In the genomic region with DNA sequence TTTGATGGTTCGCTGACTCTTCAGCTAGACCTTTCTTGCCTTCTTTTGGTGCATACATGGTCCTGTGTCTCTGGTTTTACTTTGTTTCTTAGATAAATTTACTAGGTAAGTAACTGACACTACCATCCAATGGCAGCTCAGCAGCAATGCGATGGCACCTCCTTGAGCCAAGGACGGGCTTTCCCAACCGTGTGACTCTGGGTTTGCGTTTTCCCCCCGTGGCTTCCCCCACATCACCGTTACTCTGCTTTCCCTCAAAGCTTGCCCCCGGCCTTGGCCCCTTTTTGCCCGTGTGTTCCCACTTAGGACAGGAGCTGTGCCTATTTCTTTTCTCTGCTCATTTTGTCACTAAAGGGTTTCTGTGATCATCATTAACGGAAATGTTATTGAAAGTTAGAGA, we compare ENCODE assay signal across 17 cellular contexts. TPM values are rescaled to one million over a fixed set of nuclear protein-coding genes. Genes with fewer than 3 reads are reported as not detected.
DNase-seq lines count a peak whose midpoint lies in the region; ATAC-seq, FAIRE-seq and TF ChIP-seq lines count a peak whose summit lies in the region.
"Had no signal": no experiment of that assay in that cellular context is flagged by ENCODE, and none has a peak within 500 bp of the region (broad histone marks: within the 10 kb centered on the region; RNA-seq: fewer than 3 reads in every experiment).

No MANE protein-coding gene starts in this region.

- H3K9me1 ChIP-seq in K562 (ENCODE audit: control insufficient read depth, insufficient read depth, low read length), result peaks cover 7% of the 10 kb centered on the region

- TF ChIP-seq POLR2A in K562 (conservative IDR thresholded peaks at IDR 0.05) (no peak), HepG2 (IDR thresholded peaks at IDR 0.05; ENCODE audit: insufficient read depth in 1 of 2, low read depth in 2 of 2, low read length in 2 of 2) (no peak), sigmoid colon (IDR thresholded peaks at IDR 0.05) (no peak)

- H3K36me3 ChIP-seq in K562 (ENCODE audit: control insufficient read depth, insufficient read depth, low read length), result peaks cover 14% of the 10 kb centered on the region; the same call in 1 of the 3 replicates
- peaks cover 15 to 41% of the 10 kb centered on the region in 2 experiments for H3K36me3 ChIP-seq in HepG2 (replicated peaks in 1 of 2; ENCODE audit: control insufficient read depth in 1 of 2, insufficient read depth in 2 of 2, low read length in 2 of 2)
- peaks cover 0 to 23% (median 4%) of the 10 kb centered on the region in 4 donors for H3K36me3 ChIP-seq in sigmoid colon
- H3K36me3 ChIP-seq in BE2C, result no peaks in the 10 kb centered on the region; the same call in 1 of the 2 replicates

- no peak for TF ChIP-seq RAD21 in K562 (CRISPR knock-in tag; conservative IDR thresholded peaks at IDR 0.05 in 1 of 2, IDR thresholded peaks at IDR 0.05 in 1 of 2)
- no peak for TF ChIP-seq RAD21 in HepG2 (CRISPR knock-in tag; IDR thresholded peaks at IDR 0.05)

- POLR2A ChIA-PET in K562 (lab: Yijun Ruan, JAX) (interaction anchor here (1.3 kb wide), 1 partner anchor 12 kb away, joined by 4 read pairs; no protein-coding TSS in a partner anchor), HepG2 (lab: Yijun Ruan, JAX) (interaction anchor here (1.3 to 3.5 kb wide), 4 partner anchors 29 to 65 kb away, joined by 3 to 22 read pairs (median 12); a partner anchor contains a TSS)

- H3K27ac ChIP-seq in K562 (ENCODE audit: extremely low read depth, low read depth, low read length) (no peak overlapping the region), HepG2 (ENCODE audit: extremely low read length, insufficient read depth, low read length) (peak overlapping the region; percentile 40), sigmoid colon (no peak overlapping the region)
- H3K27ac ChIP-seq: PC-9, SJSA1 had no signal

- H3K9ac ChIP-seq in K562 (ENCODE audit: insufficient read depth in 1 of 2, low read depth in 2 of 2, low read length in 2 of 2) (no peak overlapping the region), HepG2 (ENCODE audit: insufficient read depth, low read depth, low read length) (no peak overlapping the region)

- ATAC-seq in K562 (no peak), HepG2 (no peak), GM18870 (IDR thresholded peaks at IDR 0.05; ENCODE audit: unreplicated experiment) (no peak)

- no TSS peak for BruUV-seq in K562 (replicated peaks; lab: Mats Ljungman, UMichigan)
- BruUV-seq in HepG2 (replicated peaks; lab: Mats Ljungman, UMichigan), result no TSS peak

- H3K9me3 ChIP-seq in K562 (replicated peaks; ENCODE audit: control insufficient read depth, insufficient read depth, low read depth, low read length), result no peaks in the 10 kb centered on the region
- no peaks in the 10 kb centered on the region for H3K9me3 ChIP-seq in HepG2 (ENCODE audit: low read length)
- no peaks in the 10 kb centered on the region for H3K9me3 ChIP-seq in sigmoid colon
- no peaks in the 10 kb centered on the region for H3K9me3 ChIP-seq in BE2C
- H3K9me3 ChIP-seq: A549, Caco-2, SJSA1 had no signal

- H3K79me2 ChIP-seq in K562 (ENCODE audit: control insufficient read depth, insufficient read depth, low read length) (no peaks in the 10 kb centered on the region; the same call in 1 of the 3 replicates), HepG2 (ENCODE audit: insufficient read depth, low read length) (peaks cover 17% of the 10 kb centered on the region)

- H3K4me1 ChIP-seq in K562 (replicated peaks in 1 of 2; ENCODE audit: control insufficient read depth in 2 of 2, insufficient read depth in 2 of 2, low read length in 2 of 2), result peaks cover 5 to 15% of the 10 kb centered on the region in 2 experiments; a peak in 3 of 5 replicates
- peaks cover 77% of the 10 kb centered on the region for H3K4me1 ChIP-seq in HepG2 (ENCODE audit: insufficient read depth, low read length)
- H3K4me1 ChIP-seq in sigmoid colon, result peaks cover 0 to 11% (median under 1%) of the 10 kb centered on the region in 4 donors
- H3K4me1 ChIP-seq in BE2C, result no peaks in the 10 kb centered on the region
- H3K4me1 ChIP-seq: Caco-2 had no signal

- no peak for FAIRE-seq in K562 (lab: Jason Lieb, UNC)
- no peak for FAIRE-seq in HepG2 (lab: Jason Lieb, UNC)
- FAIRE-seq: A549 had no signal

- TF ChIP-seq EP300 in K562 (IDR thresholded peaks at IDR 0.05; ENCODE audit: low read length) (no peak), HepG2 (IDR thresholded peaks at IDR 0.05; ENCODE audit: low read depth in 2 of 2, low read length in 2 of 2) (no peak), HepG2 (CRISPR knock-in tag; IDR thresholded peaks at IDR 0.05; ENCODE audit: borderline replicate concordance) (no peak), sigmoid colon (IDR thresholded peaks at IDR 0.05) (no peak)

- in situ Hi-C loops in K562 (cut with MboI) (no loop called here), HepG2 (cut with HindIII; ENCODE audit: extremely low pct_ligation_motif_present, low pct_unique_long_range_greater_than_20kb) (no loop called here)

- DNase-seq in D341Med (ENCODE audit: low spot score), result peak; percentile 17
- no peak for DNase-seq in K562 (ENCODE audit: extremely low read depth in 1 of 4, low spot score in 3 of 4)
- DNase-seq in HepG2 (ENCODE audit: low spot score), result no peak
- DNase-seq in sigmoid colon, result peak; percentile 38
- no peak for DNase-seq in NCI-H146 treated with DMSO at 0.1 percent for 48 hours (lab: John Stamatoyannopoulos, UW; ENCODE audit: unreplicated experiment)
- no peak for DNase-seq in BE2C
- DNase-seq: DMS79 treated with DMSO at 0.1 percent for 48 hours, GF-D8, MV-4-11, NCI-H1436 treated with DMSO at 0.1 percent for 48 hours, NCI-H2107, NCI-H774 had no signal

- H2AFZ ChIP-seq in K562 (ENCODE audit: low read depth, low read length), result no peak overlapping the region
- no peak overlapping the region for H2AFZ ChIP-seq in HepG2 (ENCODE audit: low read length)
- H2AFZ ChIP-seq: PC-9 had no signal

- H3K4me2 ChIP-seq in K562 (ENCODE audit: insufficient read depth, low read length) (no peak overlapping the region), HepG2 (ENCODE audit: low read depth, low read length) (no peak overlapping the region)

- no peak overlapping the region for H3K4me3 ChIP-seq in K562
- H3K4me3 ChIP-seq in HepG2 (replicated peaks in 1 of 3; ENCODE audit: insufficient read depth in 1 of 3, low read depth in 2 of 3, low read length in 3 of 3), result no peak overlapping the region
- H3K4me3 ChIP-seq in sigmoid colon, result no peak overlapping the region
- H3K4me3 ChIP-seq in BE2C (ENCODE audit: low read depth, low read length), result no peak overlapping the region
- H3K4me3 ChIP-seq: A549, PC-9, SJSA1 had no signal

- intact Hi-C loops in K562 (cut with micrococcal nuclease), result no loop called here
- intact Hi-C loops in HepG2 (cut with micrococcal nuclease; ENCODE audit: unreplicated experiment), result no loop called here
- intact Hi-C loops in sigmoid colon (cut with DNase I), result no loop called here

- TF ChIP-seq CTCF in K562 (IDR thresholded peaks at IDR 0.05 in 2 of 3, conservative IDR thresholded peaks at IDR 0.05 in 1 of 3; ENCODE audit: insufficient read depth in 2 of 3, low read depth in 1 of 3, low read length in 3 of 3), result no peak
- no peak for TF ChIP-seq CTCF in HepG2 (CRISPR knock-in tag; IDR thresholded peaks at IDR 0.05)
- TF ChIP-seq CTCF in sigmoid colon (IDR thresholded peaks at IDR 0.05), result no peak
- no peak for TF ChIP-seq CTCF in BE2C (IDR thresholded peaks at IDR 0.05; ENCODE audit: low read depth, low read length)

- 67% methylated on average over 10 of the region's 10 CpGs for WGBS in K562 (ENCODE audit: insufficient coverage, low coverage, missing lambda C conversion rate)
- 98% methylated on average over 10 of the region's 10 CpGs for WGBS in HepG2 (ENCODE audit: low lambda C conversion rate)
- 86 to 89% methylated on average over 10 of the region's 10 CpGs for WGBS in sigmoid colon, 2 donors

- H3K27me3 ChIP-seq in K562 (ENCODE audit: control insufficient read depth in 2 of 2, insufficient read depth in 2 of 2, low read length in 2 of 2) (no peaks in the 10 kb centered on the region), HepG2 (ENCODE audit: control insufficient read depth in 1 of 2, insufficient read depth in 2 of 2, low read length in 2 of 2) (no peaks in the 10 kb centered on the region), sigmoid colon (no peaks in the 10 kb centered on the region), BE2C (no peaks in the 10 kb centered on the region)
- H3K27me3 ChIP-seq: SJSA1 had no signal

- CTCF ChIA-PET in K562 (lab: Yijun Ruan, JAX; ENCODE audit: low intra/inter-chr PET ratio) (interaction anchor here (0.6 kb wide), 1 partner anchor 45 kb away, joined by 3 read pairs; no protein-coding TSS in a partner anchor), HepG2 (lab: Yijun Ruan, JAX; ENCODE audit: low intra/inter-chr PET ratio, low total read pairs) (interaction anchor here (1.0 to 1.3 kb wide), 2 partner anchors 45 to 65 kb away, joined by 3 to 4 read pairs; no protein-coding TSS in a partner anchor)

- H4K20me1 ChIP-seq in K562 (replicated peaks; ENCODE audit: control insufficient read depth, insufficient read depth, low read length) (peaks cover 14% of the 10 kb centered on the region; the same call in 1 of the 2 replicates), HepG2 (ENCODE audit: insufficient read depth, low read length) (no peaks in the 10 kb centered on the region)

RNA-seq across cellular contexts. Expression of a gene that starts 41.5 kb away (rescaled TPM):
- 31.5 and 43.3 TPM in 2 replicates for total RNA-seq in K562 (2011; cell fraction: chromatin; rRNA removed; ENCODE audit: low replicate concordance)
- 21.1 and 22.2 TPM in 2 replicates for total RNA-seq in K562 (2011; cell fraction: nucleolus; rRNA removed)
- total RNA-seq in K562 (2011; cell fraction: nucleoplasm; rRNA removed), result 21.2 and 22.4 TPM in 2 replicates
- total RNA-seq in K562 (2014; rRNA removed) (5.2 and 8.2 TPM in 2 replicates), K562 (2014; rRNA removed; fragmentation: Illumina TruSeq; extraction: Trizol) (1.9 and 2.4 TPM in 2 replicates), K562 (2015; rRNA removed; fragmentation: Illumina TruSeq; extraction: Trizol) (3.1 and 3.3 TPM in 2 replicates), K562 (2021) (11.5 and 12.6 TPM in 2 replicates), HepG2 (2016; rRNA removed; fragmentation: Illumina TruSeq; extraction: Trizol) (17.3 and 17.6 TPM in 2 replicates), sigmoid colon (10 to 100 TPM; 13.6 to 14.3 (median 13.8) TPM)
- polyA plus RNA-seq in K562 (2011; rRNA removed) (7.5 and 10.0 TPM in 2 replicates), K562 (2014; fragmentation: Illumina TruSeq; extraction: Trizol) (5.6 and 5.8 TPM in 2 replicates), K562 (2014; fragmentation: Nextera tagmentation; extraction: Ambion mirVana) (under 1 TPM; 0.20 to 0.34 TPM), K562 (2014; rRNA removed) (7.1 and 7.9 TPM in 2 replicates), HepG2 (2011; rRNA removed) (17.5 and 18.0 TPM in 2 replicates), sigmoid colon (10 to 100 TPM; 19.2 to 34.6 (median 19.4) TPM)
- 7.8 and 8.5 TPM in 2 replicates for polyA plus RNA-seq in K562 (2011; cell fraction: cytosol; rRNA removed)
- 9.0 and 10.7 TPM in 2 replicates for polyA plus RNA-seq in K562 (2011; cell fraction: nucleus; rRNA removed)
- polyA plus RNA-seq in K562 (2012), result 8.6 and 10.2 TPM in 2 replicates
- 8.5 and 9.0 TPM in 2 replicates for polyA minus RNA-seq in K562 (2011; rRNA and poly(A)+ RNA removed)
- polyA minus RNA-seq in K562 (2011; cell fraction: cytosol; rRNA and poly(A)+ RNA removed), result 5.6 and 15.4 TPM in 2 replicates
- 7.1 and 12.8 TPM in 2 replicates for polyA minus RNA-seq in K562 (2011; cell fraction: nucleus; rRNA and poly(A)+ RNA removed)
- 13.6 and 13.8 TPM in 2 replicates for total RNA-seq in HepG2 (2016; cell fraction: cytosol; rRNA removed; fragmentation: Illumina TruSeq; extraction: Trizol; ENCODE audit: low read depth)
- 14.5 and 18.0 TPM in 2 replicates for total RNA-seq in HepG2 (2016; cell fraction: insoluble cytoplasmic fraction; rRNA removed; fragmentation: Illumina TruSeq; extraction: Trizol)
- total RNA-seq in HepG2 (2016; cell fraction: membrane; rRNA removed; fragmentation: Illumina TruSeq; extraction: Trizol), result 15.2 and 19.7 TPM in 2 replicates
- total RNA-seq in HepG2 (2016; cell fraction: nucleus; rRNA removed; fragmentation: Illumina TruSeq; extraction: Trizol), result 11.0 and 13.2 TPM in 2 replicates
- polyA plus RNA-seq in HepG2 (2011; cell fraction: cytosol; rRNA removed), result 16.4 and 18.2 TPM in 2 replicates
- polyA plus RNA-seq in HepG2 (2011; cell fraction: nucleus; rRNA removed), result 14.2 and 18.7 TPM in 2 replicates
- 12.4 and 15.2 TPM in 2 replicates for polyA plus RNA-seq in HepG2 (2012)
- polyA plus RNA-seq in HepG2 (2016; cell fraction: cytosol; fragmentation: Illumina TruSeq; extraction: Trizol; ENCODE audit: low read depth), result 7.7 and 9.5 TPM in 2 replicates
- polyA plus RNA-seq in HepG2 (2016; cell fraction: insoluble cytoplasmic fraction; fragmentation: Illumina TruSeq; extraction: Trizol; ENCODE audit: low read depth), result 17.3 and 21.6 TPM in 2 replicates
- polyA plus RNA-seq in HepG2 (2016; cell fraction: membrane; fragmentation: Illumina TruSeq; extraction: Trizol; ENCODE audit: low read depth), result 14.3 and 16.8 TPM in 2 replicates
- 13.4 and 13.5 TPM in 2 replicates for polyA plus RNA-seq in HepG2 (2016; cell fraction: nucleus; fragmentation: Illumina TruSeq; extraction: Trizol; ENCODE audit: insufficient read depth, low read depth)
- polyA minus RNA-seq in HepG2 (2011; rRNA and poly(A)+ RNA removed; ENCODE audit: low replicate concordance), result 14.2 and 23.5 TPM in 2 replicates
- 11.9 and 12.0 TPM in 2 replicates for polyA minus RNA-seq in HepG2 (2011; cell fraction: cytosol; rRNA and poly(A)+ RNA removed)
- 21.5 and 22.0 TPM in 2 replicates for polyA minus RNA-seq in HepG2 (2011; cell fraction: nucleus; rRNA and poly(A)+ RNA removed)
- polyA plus RNA-seq in BE2C (2012; ENCODE audit: insufficient read depth, insufficient read length, low read depth), result 7.5 TPM

Comparison
In these comparisons a context has a peak if more than half of its experiments do, and no peak if none do; other contexts are left out.
1. DNase-seq: peak in D341Med (single experiment) and sigmoid colon (single experiment); none in K562 (0 of 4), HepG2 (single experiment), NCI-H146 treated with DMSO at 0.1 percent for 48 hours (single experiment) and BE2C (single experiment).